1 cellular context compared by ENCODE assay signal in the genomic region with DNA sequence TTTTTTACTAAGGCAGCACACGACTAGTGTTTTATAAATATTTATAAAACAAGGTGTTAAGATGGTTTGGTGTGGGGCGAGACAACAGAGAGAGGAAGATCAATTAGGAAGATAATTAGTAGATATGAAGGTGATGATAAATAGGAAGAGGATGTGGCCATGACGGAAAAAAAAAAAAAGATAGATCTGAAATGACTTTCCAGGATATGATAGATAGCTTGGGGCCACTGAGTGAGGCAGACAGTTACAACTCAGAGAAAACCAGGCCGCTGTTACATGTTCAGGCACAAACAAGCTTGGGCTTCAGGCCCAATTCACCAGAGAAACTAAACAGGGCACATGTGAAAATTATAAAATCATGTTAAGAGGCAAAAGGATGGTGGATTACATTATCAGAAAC.
TF ChIP-seq lines count a peak whose summit lies in the region.

No MANE protein-coding gene starts in this region.

TF ChIP-seq in GM12878, 131 proteins besides CTCF, POLR2A, EP300 and RAD21:
- TF ChIP-seq ZNF384 (IDR thresholded peaks at IDR 0.05; ENCODE audit: borderline replicate concordance, low read depth, low read length), result 0 out of 2 replicates have a peak, but pooled peaks have one; percentile 18
- TF ChIP-seq, protein P1, sequence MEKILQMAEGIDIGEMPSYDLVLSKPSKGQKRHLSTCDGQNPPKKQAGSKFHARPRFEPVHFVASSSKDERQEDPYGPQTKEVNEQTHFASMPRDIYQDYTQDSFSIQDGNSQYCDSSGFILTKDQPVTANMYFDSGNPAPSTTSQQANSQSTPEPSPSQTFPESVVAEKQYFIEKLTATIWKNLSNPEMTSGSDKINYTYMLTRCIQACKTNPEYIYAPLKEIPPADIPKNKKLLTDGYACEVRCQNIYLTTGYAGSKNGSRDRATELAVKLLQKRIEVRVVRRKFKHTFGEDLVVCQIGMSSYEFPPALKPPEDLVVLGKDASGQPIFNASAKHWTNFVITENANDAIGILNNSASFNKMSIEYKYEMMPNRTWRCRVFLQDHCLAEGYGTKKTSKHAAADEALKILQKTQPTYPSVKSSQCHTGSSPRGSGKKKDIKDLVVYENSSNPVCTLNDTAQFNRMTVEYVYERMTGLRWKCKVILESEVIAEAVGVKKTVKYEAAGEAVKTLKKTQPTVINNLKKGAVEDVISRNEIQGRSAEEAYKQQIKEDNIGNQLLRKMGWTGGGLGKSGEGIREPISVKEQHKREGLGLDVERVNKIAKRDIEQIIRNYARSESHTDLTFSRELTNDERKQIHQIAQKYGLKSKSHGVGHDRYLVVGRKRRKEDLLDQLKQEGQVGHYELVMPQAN (conservative IDR thresholded peaks at IDR 0.05), result no peak
- TF ChIP-seq MTA2 (IDR thresholded peaks at IDR 0.05; ENCODE audit: low read depth), result peak; percentile 59
